Comparison of ENCODE assay signal across 9 cellular contexts in genomic region chr12:117671734-117672133, GRCh38.
DNase-seq lines count a peak whose midpoint lies in the region; ATAC-seq and FAIRE-seq lines count a peak whose summit lies in the region.
"Had no signal": no experiment of that assay in that cellular context is flagged by ENCODE, and none has a peak within 500 bp of the region (broad histone marks: within the 10 kb centered on the region; RNA-seq: fewer than 3 reads in every experiment).

No MANE protein-coding gene starts in this region.

- intact Hi-C loops in activated T-helper 2 cell treated with anti-CD3 and anti-CD28 coated beads, Interferon-gamma antibody, Interleukin-2, Interleukin-4, amounts not matched to agents 10 μg/mL and 5 μg/mL and 100 μg/mL, durations not matched to agents 14 hours and 24 hours and 36 hours (cut with micrococcal nuclease) = no loop called here

- no peaks in the 10 kb centered on the region for H3K4me1 Mint-ChIP-seq in activated T-helper 2 cell treated with anti-CD3 and anti-CD28 coated beads, Interferon-gamma antibody, Interleukin-2, Interleukin-4, amounts not matched to agents 10 μg/mL and 5 μg/mL and 100 μg/mL, durations not matched to agents 14 hours and 24 hours and 36 hours (ENCODE audit: low read depth)
- H3K4me1 Mint-ChIP-seq: memory B cell had no signal

- H3K27me3 Mint-ChIP-seq in activated T-helper 2 cell treated with anti-CD3 and anti-CD28 coated beads, Interferon-gamma antibody, Interleukin-2, Interleukin-4, amounts not matched to agents 10 μg/mL and 5 μg/mL and 100 μg/mL, durations not matched to agents 14 hours and 24 hours and 36 hours (ENCODE audit: low read depth) = no peaks in the 10 kb centered on the region

- no peaks in the 10 kb centered on the region for H3K9me3 Mint-ChIP-seq in activated T-helper 2 cell treated with anti-CD3 and anti-CD28 coated beads, Interferon-gamma antibody, Interleukin-2, Interleukin-4, amounts not matched to agents 10 μg/mL and 5 μg/mL and 100 μg/mL, durations not matched to agents 14 hours and 24 hours and 36 hours

- no peak overlapping the region for H3K27ac Mint-ChIP-seq in activated T-helper 2 cell treated with anti-CD3 and anti-CD28 coated beads, Interferon-gamma antibody, Interleukin-2, Interleukin-4, amounts not matched to agents 10 μg/mL and 5 μg/mL and 100 μg/mL, durations not matched to agents 14 hours and 24 hours and 36 hours
- H3K27ac Mint-ChIP-seq: memory B cell had no signal

- ATAC-seq in esophagus mucosa (peak; percentile 29), HG03135 (IDR thresholded peaks at IDR 0.05; ENCODE audit: unreplicated experiment) (no peak)

- no peak for FAIRE-seq in urothelium cell line (lab: Jason Lieb, UNC)

- DNase-seq in stimulated activated CD4-positive, alpha-beta T cell treated with anti-CD3 and anti-CD28 coated beads, Interleukin-15, amount 100 ng/mL, for 24 hours = peak; percentile 20
- DNase-seq in stimulated activated CD4-positive, alpha-beta T cell treated with anti-CD3 and anti-CD28 coated beads, Interleukin-4, amount 100 ng/mL, for 1 hour = no peak
- DNase-seq in NCI-H345 treated with DMSO at 0.1 percent for 48 hours (lab: John Stamatoyannopoulos, UW; ENCODE audit: unreplicated experiment) (peak; percentile 16), urothelium cell line (ENCODE audit: low spot score) (peak; percentile 24), NCI-H2081 (lab: John Stamatoyannopoulos, UW) (no peak)
- DNase-seq in activated T-helper 2 cell treated with anti-CD3 and anti-CD28 coated beads, Interferon-gamma antibody, Interleukin-2, Interleukin-4, amounts not matched to agents 10 μg/mL and 5 μg/mL and 100 μg/mL, durations not matched to agents 14 hours and 24 hours and 36 hours (ENCODE audit: low spot score) = no peak

- H3K36me3 Mint-ChIP-seq in activated T-helper 2 cell treated with anti-CD3 and anti-CD28 coated beads, Interferon-gamma antibody, Interleukin-2, Interleukin-4, amounts not matched to agents 10 μg/mL and 5 μg/mL and 100 μg/mL, durations not matched to agents 14 hours and 24 hours and 36 hours (ENCODE audit: low read depth) = no peaks in the 10 kb centered on the region
- H3K36me3 Mint-ChIP-seq: memory B cell had no signal

- H3K4me3 Mint-ChIP-seq in activated T-helper 2 cell treated with anti-CD3 and anti-CD28 coated beads, Interferon-gamma antibody, Interleukin-2, Interleukin-4, amounts not matched to agents 10 μg/mL and 5 μg/mL and 100 μg/mL, durations not matched to agents 14 hours and 24 hours and 36 hours (ENCODE audit: low read depth) = no peak overlapping the region
- H3K4me3 Mint-ChIP-seq: memory B cell had no signal

Comparison
In these comparisons a context has a peak if more than half of its experiments do, and no peak if none do; other contexts are left out.
1. DNase-seq: peak in stimulated activated CD4-positive, alpha-beta T cell treated with anti-CD3 and anti-CD28 coated beads, Interleukin-15, amount 100 ng/mL, for 24 hours (single experiment), NCI-H345 treated with DMSO at 0.1 percent for 48 hours (single experiment) and urothelium cell line (single experiment); none in stimulated activated CD4-positive, alpha-beta T cell treated with anti-CD3 and anti-CD28 coated beads, Interleukin-4, amount 100 ng/mL, for 1 hour (single experiment), NCI-H2081 (0 of 2) and activated T-helper 2 cell treated with anti-CD3 and anti-CD28 coated beads, Interferon-gamma antibody, Interleukin-2, Interleukin-4, amounts not matched to agents 10 μg/mL and 5 μg/mL and 100 μg/mL, durations not matched to agents 14 hours and 24 hours and 36 hours (single experiment).